8 cellular contexts compared by ENCODE assay signal in the genomic region with DNA sequence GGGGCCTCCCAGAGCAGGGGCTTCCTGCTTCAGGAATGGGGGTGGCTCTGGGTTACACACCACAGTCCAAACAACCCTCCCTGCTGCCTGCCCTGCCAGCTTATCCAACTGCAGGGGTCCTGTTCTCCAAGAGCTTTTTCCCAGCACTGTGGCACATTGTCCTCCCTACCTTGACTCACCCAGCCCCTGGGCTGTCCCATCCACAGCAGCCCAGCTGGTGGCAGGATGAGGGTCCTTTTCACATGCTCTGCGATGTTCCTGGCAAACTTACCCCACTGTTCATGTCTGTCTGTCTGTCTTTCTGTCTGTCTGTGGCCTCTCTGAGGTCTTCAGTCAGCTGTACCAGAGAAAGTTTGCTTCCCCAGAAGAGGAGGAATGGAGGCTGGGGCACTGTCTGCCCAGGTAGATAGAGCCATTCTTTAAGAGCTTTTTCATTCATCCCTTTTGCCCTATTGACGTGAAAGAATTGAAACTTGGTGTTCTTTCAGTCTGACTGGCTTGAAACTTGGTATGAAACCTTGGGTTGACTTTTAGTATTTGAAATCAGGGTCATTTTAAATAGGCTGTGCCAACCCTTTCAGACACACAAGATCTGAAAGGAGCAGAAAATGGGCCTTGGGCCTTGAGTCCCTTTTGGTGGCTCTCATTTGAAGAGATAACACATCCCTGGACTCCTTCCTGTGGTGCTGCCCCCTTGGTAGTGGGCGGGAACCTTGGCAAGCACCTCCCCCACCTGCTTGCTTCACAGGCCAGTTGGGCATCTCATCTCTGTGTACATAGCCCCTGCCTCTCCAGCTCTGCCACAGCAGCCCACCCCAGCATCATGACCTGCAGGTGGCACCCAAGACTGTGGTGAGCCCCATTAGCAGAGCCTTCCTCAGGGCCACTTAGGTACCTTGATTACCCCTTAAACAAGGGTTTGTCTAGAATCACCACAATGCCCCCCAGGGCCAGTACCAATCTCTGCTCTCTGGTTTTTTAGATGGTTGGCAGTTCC.
DNase-seq lines count a peak whose midpoint lies in the region; ATAC-seq and TF ChIP-seq lines count a peak whose summit lies in the region.

No MANE protein-coding gene starts in this region.

- H3K27me3 Mint-ChIP-seq in GM23338 (ENCODE audit: insufficient read depth, low read depth, poor library complexity), result peaks cover 3% of the 10 kb centered on the region

- H3K4me1 ChIP-seq in GM23338 (ENCODE audit: insufficient read depth), result no peaks in the 10 kb centered on the region

- H3K27me3 ChIP-seq in GM23338 (ENCODE audit: insufficient read depth), result no peaks in the 10 kb centered on the region

- ATAC-seq in GM23338, result peak; percentile 60
- no peak for ATAC-seq in HG03139 (IDR thresholded peaks at IDR 0.05; ENCODE audit: unreplicated experiment)
- no peak for ATAC-seq in HG02981 (IDR thresholded peaks at IDR 0.05; ENCODE audit: unreplicated experiment)

- H3K79me2 ChIP-seq in GM23338 (replicated peaks; ENCODE audit: insufficient read depth), result no peaks in the 10 kb centered on the region

- DNase-seq in GM23338 (ENCODE audit: low spot score) (peak; percentile 45), fibroblast of mammary gland (ENCODE audit: low read depth) (peak; percentile 14), HCEC 1CT (no peak), posterior vena cava (ENCODE audit: low spot score) (no peak)
- DNase-seq in activated CD4-positive, alpha-beta T cell treated with anti-CD3 and anti-CD28 coated beads for 48 hours, result peak; percentile 32
- peak in 2 of 3 donors; percentile 7 to 17 for DNase-seq in stimulated activated CD4-positive, alpha-beta T cell treated with anti-CD3 and anti-CD28 coated beads, TNF-alpha, amount 100 ng/mL, for 1 hour (ENCODE audit: low read depth in 3 of 3, low spot score in 1 of 3)

- H3K4me1 Mint-ChIP-seq in GM23338, result peaks cover 5% of the 10 kb centered on the region; the same call in 1 of the 3 replicates

- H3K36me3 Mint-ChIP-seq in GM23338 (ENCODE audit: low read depth), result peaks cover 29% of the 10 kb centered on the region

- H3K9me2 ChIP-seq in GM23338 (ENCODE audit: insufficient read depth), result no peaks in the 10 kb centered on the region

- no peak overlapping the region for H2AFZ ChIP-seq in GM23338

- TF ChIP-seq CTCF in GM23338 (conservative IDR thresholded peaks at IDR 0.05; ENCODE audit: low read depth in 2 of 2), result peak in 1 of 2 experiments; percentile 59; a peak in 3 of 4 replicates
- peak; percentile 17 for TF ChIP-seq CTCF in fibroblast of mammary gland (conservative IDR thresholded peaks at IDR 0.05; ENCODE audit: control insufficient read depth, insufficient read depth, low read depth, low read length)

- peaks cover 8% of the 10 kb centered on the region for H3K9me3 Mint-ChIP-seq in GM23338

- H3K4me3 ChIP-seq in GM23338 (no peak overlapping the region), fibroblast of mammary gland (ENCODE audit: control insufficient read depth, low read depth, low read length) (no peak overlapping the region)

- H3K4me2 ChIP-seq in GM23338, result no peak overlapping the region

- no peak overlapping the region for H3K4me3 Mint-ChIP-seq in GM23338

- no peak overlapping the region for H3K27ac ChIP-seq in GM23338 (ENCODE audit: low read depth)

- H3K27ac Mint-ChIP-seq in GM23338, result no peak overlapping the region

- no peaks in the 10 kb centered on the region for H3F3A ChIP-seq in GM23338 (replicated peaks; ENCODE audit: low read depth)

- no peaks in the 10 kb centered on the region for H3K36me3 ChIP-seq in GM23338 (ENCODE audit: insufficient read depth)

- H4K20me1 ChIP-seq in GM23338 (replicated peaks; ENCODE audit: insufficient read depth), result no peaks in the 10 kb centered on the region; the same call in 1 of the 2 replicates

- intact Hi-C loops in posterior vena cava (cut with DNase I), result loop anchor here (5.0 to 10.0 kb wide), 2 partner anchors 68 to 71 kb away; no protein-coding TSS in a partner anchor

TF ChIP-seq in GM23338, 12 proteins besides CTCF, POLR2A, EP300 and RAD21 (continues in another document):
- TF ChIP-seq STAT1 (IDR thresholded peaks at IDR 0.05; ENCODE audit: unreplicated experiment) (no peak), ETS1 (IDR thresholded peaks at IDR 0.05) (no peak), ZNF114 (CRISPR knock-in tag; IDR thresholded peaks at IDR 0.05) (no peak), EZH2 (IDR thresholded peaks at IDR 0.05; ENCODE audit: low read depth, unreplicated experiment) (no peak), JUNB (IDR thresholded peaks at IDR 0.05; ENCODE audit: unreplicated experiment) (no peak), POLR2AphosphoS5 (IDR thresholded peaks at IDR 0.05; ENCODE audit: low read depth) (no peak), CREB1 (CRISPR knock-in tag; IDR thresholded peaks at IDR 0.05; ENCODE audit: low read depth) (no peak), ZNF462 (CRISPR knock-in tag; IDR thresholded peaks at IDR 0.05) (no peak), ZNF331 (CRISPR knock-in tag; IDR thresholded peaks at IDR 0.05; ENCODE audit: low read depth) (no peak), EZH2phosphoT487 (IDR thresholded peaks at IDR 0.05; ENCODE audit: unreplicated experiment) (no peak)

Comparison
In these comparisons a context has a peak if more than half of its experiments do, and no peak if none do; other contexts are left out.
1. DNase-seq: peak in GM23338 (single experiment), activated CD4-positive, alpha-beta T cell treated with anti-CD3 and anti-CD28 coated beads for 48 hours (single experiment), fibroblast of mammary gland (single experiment) and stimulated activated CD4-positive, alpha-beta T cell treated with anti-CD3 and anti-CD28 coated beads, TNF-alpha, amount 100 ng/mL, for 1 hour (2 of 3); none in HCEC 1CT (single experiment) and posterior vena cava (single experiment).